Comparison of ENCODE assay signal across 16 cellular contexts in genomic region chr3:170829873-170830272, GRCh38. TPM values are rescaled to one million over a fixed set of nuclear protein-coding genes. Genes with fewer than 3 reads are reported as not detected.
A peak's percentile ranks its signal among the peaks of the same experiment; 100 is the strongest.
DNase-seq lines count a peak whose midpoint lies in the region; ATAC-seq and TF ChIP-seq lines count a peak whose summit lies in the region.
"Had no signal": no experiment of that assay in that cellular context is flagged by ENCODE, and none has a peak within 500 bp of the region (broad histone marks: within the 10 kb centered on the region; RNA-seq: fewer than 3 reads in every experiment).

No MANE protein-coding gene starts in this region.

- in situ Hi-C loops in ACHN (cut with HindIII; ENCODE audit: low pct_ligation_motif_present, low pct_unique_long_range_greater_than_20kb, low sequenced_read_pairs) = no loop called here

- no peaks in the 10 kb centered on the region for H3K9me3 ChIP-seq in DND-41 (ENCODE audit: insufficient read depth, low read length, severe bottlenecking)
- no peaks in the 10 kb centered on the region for H3K9me3 ChIP-seq in Loucy (ENCODE audit: insufficient read depth, low read depth, low read length)
- H3K9me3 ChIP-seq in endodermal cell (ENCODE audit: control insufficient read depth, low read length) = peaks cover 2% of the 10 kb centered on the region
- H3K9me3 ChIP-seq in neural progenitor cell (ENCODE audit: low read depth) = no peaks in the 10 kb centered on the region
- H3K9me3 ChIP-seq: BE2C had no signal

- H3K27me3 ChIP-seq in DND-41 (ENCODE audit: insufficient read depth, low read length, poor library complexity) (peaks cover 56% of the 10 kb centered on the region), Loucy (ENCODE audit: insufficient read depth, low read length, poor library complexity, severe bottlenecking) (no peaks in the 10 kb centered on the region), endodermal cell (ENCODE audit: control insufficient read depth, insufficient read depth, low read length, poor library complexity, severe bottlenecking) (no peaks in the 10 kb centered on the region), neural progenitor cell (no peaks in the 10 kb centered on the region)
- H3K27me3 ChIP-seq: BE2C had no signal

- H3K36me3 Mint-ChIP-seq in endodermal cell (ENCODE audit: low read depth) (no peaks in the 10 kb centered on the region), neural progenitor cell (no peaks in the 10 kb centered on the region)
- H3K36me3 Mint-ChIP-seq: IgD-negative memory B cell had no signal

- H3K27ac Mint-ChIP-seq in endodermal cell (peak overlapping the region; percentile 72), neural progenitor cell (no peak overlapping the region)

- H3K4me2 ChIP-seq in DND-41 (ENCODE audit: insufficient read depth, low read length) = no peak overlapping the region
- H3K4me2 ChIP-seq in Loucy (ENCODE audit: low read depth, low read length, poor library complexity, severe bottlenecking) = peak overlapping the region; percentile 68
- H3K4me2 ChIP-seq in neural progenitor cell = no peak overlapping the region
- H3K4me2 ChIP-seq: PC-9 had no signal

- ATAC-seq in DND-41 (ENCODE audit: insufficient read depth, low read depth) (peak; percentile 57; the same call in 2 of the 3 replicates), GM18868 (IDR thresholded peaks at IDR 0.05; ENCODE audit: unreplicated experiment) (no peak)
- ATAC-seq: HCT116 had no signal

- H3K9ac ChIP-seq in DND-41 (ENCODE audit: low read depth, low read length) (no peak overlapping the region), Loucy (ENCODE audit: low read depth, low read length, poor library complexity, severe bottlenecking) (no peak overlapping the region), endodermal cell (ENCODE audit: extremely low read depth, low read length, poor library complexity, severe bottlenecking) (no peak overlapping the region), neural progenitor cell (no peak overlapping the region)

- no peaks in the 10 kb centered on the region for H3K9me2 ChIP-seq in Loucy (replicated peaks; ENCODE audit: low read depth, low read length)

- H2AFZ ChIP-seq in DND-41 (ENCODE audit: low read depth, low read length) (no peak overlapping the region), Loucy (ENCODE audit: low read length) (no peak overlapping the region), neural progenitor cell (replicated peaks) (peak overlapping the region; percentile 56)
- H2AFZ ChIP-seq: PC-9 had no signal

- no peak overlapping the region for H3K4me3 ChIP-seq in DND-41 (ENCODE audit: low read depth in 1 of 2, low read length in 2 of 2)
- H3K4me3 ChIP-seq in Loucy (ENCODE audit: low read length, poor library complexity, severe bottlenecking) = peak overlapping the region; percentile 24
- H3K4me3 ChIP-seq in endodermal cell (ENCODE audit: low read length) = no peak overlapping the region
- no peak overlapping the region for H3K4me3 ChIP-seq in neural progenitor cell
- H3K4me3 ChIP-seq: PC-9 had no signal

- H3K9me3 Mint-ChIP-seq in endodermal cell (no peaks in the 10 kb centered on the region), neural progenitor cell (no peaks in the 10 kb centered on the region)

- no peak overlapping the region for H3K27ac ChIP-seq in DND-41 (ENCODE audit: low read length)
- no peak overlapping the region for H3K27ac ChIP-seq in endodermal cell (ENCODE audit: low read depth, low read length)
- no peak overlapping the region for H3K27ac ChIP-seq in neural progenitor cell
- H3K27ac ChIP-seq: PC-9 had no signal

- H3K4me1 Mint-ChIP-seq in endodermal cell (peaks cover 59% of the 10 kb centered on the region), neural progenitor cell (peaks cover 3% of the 10 kb centered on the region)
- H3K4me1 Mint-ChIP-seq: IgD-negative memory B cell had no signal

- H3K27me3 Mint-ChIP-seq in endodermal cell (ENCODE audit: insufficient read depth) = no peaks in the 10 kb centered on the region
- H3K27me3 Mint-ChIP-seq in neural progenitor cell (ENCODE audit: insufficient read depth, low read depth) = peaks cover 3% of the 10 kb centered on the region

- H3K36me3 ChIP-seq in DND-41 (ENCODE audit: insufficient read depth, low read length) (no peaks in the 10 kb centered on the region), Loucy (ENCODE audit: insufficient read depth, low read length) (no peaks in the 10 kb centered on the region), endodermal cell (ENCODE audit: control insufficient read depth, insufficient read depth, low read length) (no peaks in the 10 kb centered on the region), neural progenitor cell (no peaks in the 10 kb centered on the region)
- H3K36me3 ChIP-seq: BE2C had no signal

- no peak for TF ChIP-seq CTCF in DND-41 (IDR thresholded peaks at IDR 0.05; ENCODE audit: borderline replicate concordance, extremely low read depth, low read length, poor library complexity, severe bottlenecking)
- TF ChIP-seq CTCF in Loucy (conservative IDR thresholded peaks at IDR 0.05; ENCODE audit: low read length) = no peak
- no peak for TF ChIP-seq CTCF in endodermal cell (conservative IDR thresholded peaks at IDR 0.05)
- TF ChIP-seq CTCF in neural progenitor cell (IDR thresholded peaks at IDR 0.05) = no peak

- H4K20me1 ChIP-seq in DND-41 (ENCODE audit: insufficient read depth, low read length) (no peaks in the 10 kb centered on the region), Loucy (ENCODE audit: insufficient read depth, low read length, poor library complexity, severe bottlenecking) (no peaks in the 10 kb centered on the region), neural progenitor cell (ENCODE audit: low read depth) (no peaks in the 10 kb centered on the region)

- H3K79me2 ChIP-seq in DND-41 (ENCODE audit: insufficient read depth, low read length) (no peaks in the 10 kb centered on the region), Loucy (ENCODE audit: insufficient read depth, low read length) (no peaks in the 10 kb centered on the region), neural progenitor cell (ENCODE audit: low read depth) (no peaks in the 10 kb centered on the region)

- H3K4me3 Mint-ChIP-seq in endodermal cell (no peak overlapping the region), neural progenitor cell (no peak overlapping the region)
- H3K4me3 Mint-ChIP-seq: IgD-negative memory B cell had no signal

- H3F3A ChIP-seq in Loucy (ENCODE audit: low read depth) (no peaks in the 10 kb centered on the region), neural progenitor cell (ENCODE audit: low read depth) (no peaks in the 10 kb centered on the region)

- DNase-seq in DND-41 (peak; percentile 7), endodermal cell (peak; percentile 56), neural progenitor cell (ENCODE audit: low spot score) (no peak), GDM1 (lab: John Stamatoyannopoulos, UW) (no peak), ACHN (no peak)
- DNase-seq: BE2C, EL, NCI-H1048, NCI-H146, NCI-H2081 treated with DMSO at 0.1 percent for 48 hours, NCI-H446, PC-9 had no signal

- H3K4me1 ChIP-seq in DND-41 (ENCODE audit: insufficient read depth, low read length) = peaks cover 6% of the 10 kb centered on the region; the same call in 1 of the 2 replicates
- peaks cover 23% of the 10 kb centered on the region for H3K4me1 ChIP-seq in Loucy (ENCODE audit: insufficient read depth, low read length, poor library complexity, severe bottlenecking)
- H3K4me1 ChIP-seq in endodermal cell (ENCODE audit: control insufficient read depth, insufficient read depth, low read length) = peaks cover 9% of the 10 kb centered on the region
- H3K4me1 ChIP-seq in neural progenitor cell = peaks cover 9% of the 10 kb centered on the region
- H3K4me1 ChIP-seq: BE2C had no signal

- 82 to 85% methylated on average over 5 to 6 of the region's 6 CpGs for WGBS in endodermal cell (ENCODE audit: insufficient coverage in 1 of 2, insufficient read length in 1 of 2), 2 experiments

RNA-seq across cellular contexts. Expression of gene RPL22L1, which starts 40.1 kb away (rescaled TPM):
- 100 to 1,000 TPM in 1 of 2 donors, 10 to 100 TPM in 1; 98.0 to 119 TPM for total RNA-seq in endodermal cell
- polyA plus RNA-seq in endodermal cell (2013, experiment 1 of 2) = 125 TPM
- 122 TPM for polyA plus RNA-seq in endodermal cell (2013, experiment 2 of 2)
- total RNA-seq in neural progenitor cell (ENCODE audit: low replicate concordance) = 84.3 and 107 TPM in 2 replicates

Comparison
In these comparisons a context has a peak if more than half of its experiments do, and no peak if none do; other contexts are left out.
1. DNase-seq: peak in DND-41 (single experiment) and endodermal cell (single experiment); none in neural progenitor cell (single experiment), GDM1 (single experiment) and ACHN (single experiment).